ENCODE assay signal across 8 cellular contexts in the genomic region with DNA sequence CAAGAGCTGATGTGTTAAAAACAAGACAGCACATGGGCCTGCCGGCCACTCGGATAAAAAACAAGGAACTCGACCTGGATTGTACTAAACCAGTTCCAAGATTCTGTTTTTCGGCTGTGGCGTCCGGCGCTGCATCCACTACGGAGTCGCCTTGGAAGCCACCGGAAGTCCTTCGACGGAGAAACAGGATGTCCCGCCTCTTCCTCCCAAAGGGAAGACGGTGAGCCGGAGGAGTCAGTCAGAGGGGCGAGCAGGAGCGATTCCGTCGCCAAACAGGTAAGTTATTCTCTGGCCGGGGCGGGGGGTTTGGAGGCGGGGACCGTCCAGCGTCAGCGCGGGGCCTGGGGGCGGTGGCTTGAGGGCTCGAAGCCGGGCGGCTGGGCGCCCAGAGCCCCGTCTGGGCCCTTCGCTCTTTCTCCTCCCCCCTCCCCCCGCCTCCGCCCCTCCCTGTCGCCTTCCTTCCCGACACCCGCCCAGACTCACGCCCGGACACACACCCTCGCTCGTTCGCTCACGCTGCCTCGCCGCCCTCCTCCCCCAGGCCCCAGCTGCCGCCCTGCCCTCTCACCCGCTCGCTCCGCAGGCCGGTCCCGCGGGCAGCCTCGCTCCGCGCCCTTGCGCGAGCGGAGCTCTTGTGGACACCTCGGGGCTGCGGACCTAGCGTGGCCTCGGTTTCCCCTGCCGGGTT. TPM values are rescaled to one million over a fixed set of nuclear protein-coding genes. Genes with fewer than 3 reads are reported as not detected.
DNase-seq lines count a peak whose midpoint lies in the region; ATAC-seq and TF ChIP-seq lines count a peak whose summit lies in the region.

A gene with protein sequence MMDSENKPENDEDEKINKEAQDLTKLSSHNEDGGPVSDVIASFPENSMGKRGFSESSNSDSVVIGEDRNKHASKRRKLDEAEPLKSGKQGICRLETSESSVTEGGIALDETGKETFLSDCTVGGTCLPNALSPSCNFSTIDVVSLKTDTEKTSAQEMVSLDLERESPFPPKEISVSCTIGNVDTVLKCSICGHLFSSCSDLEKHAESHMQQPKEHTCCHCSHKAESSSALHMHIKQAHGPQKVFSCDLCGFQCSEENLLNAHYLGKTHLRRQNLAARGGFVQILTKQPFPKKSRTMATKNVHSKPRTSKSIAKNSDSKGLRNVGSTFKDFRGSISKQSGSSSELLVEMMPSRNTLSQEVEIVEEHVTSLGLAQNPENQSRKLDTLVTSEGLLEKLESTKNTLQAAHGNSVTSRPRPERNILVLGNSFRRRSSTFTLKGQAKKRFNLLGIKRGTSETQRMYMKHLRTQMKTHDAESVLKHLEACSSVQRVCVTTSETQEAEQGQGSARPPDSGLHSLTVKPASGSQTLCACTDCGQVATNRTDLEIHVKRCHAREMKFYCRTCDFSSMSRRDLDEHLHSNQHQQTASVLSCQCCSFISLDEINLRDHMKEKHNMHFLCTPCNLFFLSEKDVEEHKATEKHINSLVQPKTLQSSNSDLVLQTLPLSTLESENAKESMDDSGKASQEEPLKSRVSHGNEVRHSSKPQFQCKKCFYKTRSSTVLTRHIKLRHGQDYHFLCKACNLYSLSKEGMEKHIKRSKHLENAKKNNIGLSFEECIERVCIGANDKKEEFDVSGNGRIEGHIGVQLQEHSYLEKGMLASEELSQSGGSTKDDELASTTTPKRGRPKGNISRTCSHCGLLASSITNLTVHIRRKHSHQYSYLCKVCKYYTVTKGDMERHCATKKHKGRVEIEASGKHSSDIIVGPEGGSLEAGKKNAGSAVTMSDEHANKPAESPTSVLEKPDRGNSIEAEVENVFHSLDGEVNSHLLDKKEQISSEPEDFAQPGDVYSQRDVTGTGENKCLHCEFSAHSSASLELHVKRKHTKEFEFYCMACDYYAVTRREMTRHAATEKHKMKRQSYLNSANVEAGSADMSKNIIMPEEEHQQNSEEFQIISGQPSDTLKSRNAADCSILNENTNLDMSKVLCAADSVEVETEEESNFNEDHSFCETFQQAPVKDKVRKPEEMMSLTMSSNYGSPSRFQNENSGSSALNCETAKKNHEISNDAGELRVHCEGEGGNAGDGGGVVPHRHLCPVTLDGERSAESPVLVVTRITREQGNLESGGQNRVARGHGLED (N-terminal part only) (plus strand): TSS at position 209 of the 688 bp plus-strand sequence. CDS start 33,150 bp downstream, outside the sequence.

- CTCF ChIA-PET in T-cell (lab: Charles Lee) = interaction anchor here (0.6 to 1.2 kb wide), 7 partner anchors 26 to 1812 kb away, joined by 3 to 4 read pairs (median 4); no protein-coding TSS in a partner anchor

- WGBS in adipose tissue, 3 donors = 0 to 1% (median 1%) methylated on average over 43 to 64 of the region's 64 CpGs

- H3K4me3 Mint-ChIP-seq in T-cell = peak within 1 kb of the TSS; percentile 92 to 95 (median 94)

- peak; percentile 63 for ATAC-seq in HG02870 (IDR thresholded peaks at IDR 0.05; ENCODE audit: unreplicated experiment)
- peak; percentile 79 to 86 (median 84) for ATAC-seq in T-cell (replicated peaks in 1 of 4)
- ATAC-seq in left cardiac atrium = peak; percentile 94 to 96

- peak within 1 kb of the TSS; percentile 99 for H3K27ac Mint-ChIP-seq in T-cell

- intact Hi-C loops in left cardiac atrium (cut with DNase I) = no loop called here
- intact Hi-C loops in posterior vena cava (cut with DNase I) = loop anchor here in 1 of 2 donors (5.0 kb wide), 1 partner anchor 101 kb away; a partner anchor contains a TSS

- peak; percentile 90 for DNase-seq in GM13977 (ENCODE audit: low spot score)
- DNase-seq in NCI-H146 (lab: John Stamatoyannopoulos, UW) = peak; percentile 98
- peak; percentile 71 to 91 (median 81) for DNase-seq in T-cell
- peak; percentile 88 for DNase-seq in left cardiac atrium
- DNase-seq in posterior vena cava (ENCODE audit: low spot score) = peak; percentile 96
- DNase-seq in ureter (ENCODE audit: low spot score) = peak; percentile 92

- no peak for TF ChIP-seq CTCF in GM13977 (IDR thresholded peaks at IDR 0.05; ENCODE audit: extremely low read depth, insufficient read depth, missing control alignments)

- in situ Hi-C loops in GM13977 (cut with MboI; ENCODE audit: low pct_unique_long_range_greater_than_20kb, low sequenced_read_pairs, unreplicated experiment) = no loop called here

- H3K4me1 Mint-ChIP-seq in T-cell = peaks cover 60 to 68% (median 60%) of the 10 kb centered on the region in 3 donors

- peaks cover 31% of the 10 kb centered on the region for H3K36me3 Mint-ChIP-seq in T-cell

- POLR2A ChIA-PET in T-cell (lab: Charles Lee) = interaction anchor here (0.6 to 1.1 kb wide), 5 partner anchors 18 to 515 kb away, joined by 3 to 4 read pairs (median 3); a partner anchor contains a TSS

- peak within 1 kb of the TSS; percentile 99 for H3K27ac ChIP-seq in adipose tissue (ENCODE audit: low read depth, low read length)

- H3K27me3 Mint-ChIP-seq in T-cell = no peaks in the 10 kb centered on the region

- H3K9me3 Mint-ChIP-seq in T-cell = no peaks in the 10 kb centered on the region

RNA-seq across cellular contexts. Expression of the gene that starts here (rescaled TPM):
- 10 to 100 TPM; 22.9 to 37.4 (median 24.4) TPM for total RNA-seq in T-cell
- polyA plus RNA-seq in adipose tissue = 1 to 10 TPM; 2.2 to 3.0 (median 2.4) TPM
- total RNA-seq in left cardiac atrium = 10 to 100 TPM; 10.1 to 10.6 TPM
- 10 to 100 TPM; 13.4 to 14.1 TPM for total RNA-seq in posterior vena cava
- total RNA-seq in ureter = 27.2 TPM

Comparison
In these comparisons a context has a peak if more than half of its experiments do, and no peak if none do; other contexts are left out.
1. Peak in every context shown above with its lines: DNase-seq, ATAC-seq and H3K27ac ChIP-seq.